Comparison of ENCODE assay signal across 8 cellular contexts in genomic region chr2:33599943-33600192, GRCh38. TPM values are rescaled to one million over a fixed set of nuclear protein-coding genes. Genes with fewer than 3 reads are reported as not detected.
DNase-seq lines count a peak whose midpoint lies in the region; ATAC-seq, FAIRE-seq and TF ChIP-seq lines count a peak whose summit lies in the region.

No MANE protein-coding gene starts in this region.

- H3K27ac ChIP-seq in K562 (ENCODE audit: extremely low read depth, low read depth, low read length) = peak overlapping the region; percentile 62
- peak overlapping the region; percentile 86 to 91 (median 88) for H3K27ac ChIP-seq in transverse colon

- peak; percentile 54 for FAIRE-seq in K562 (lab: Jason Lieb, UNC)

- H3K9me3 ChIP-seq in K562 (replicated peaks; ENCODE audit: control insufficient read depth, insufficient read depth, low read depth, low read length) (no peaks in the 10 kb centered on the region), transverse colon (no peaks in the 10 kb centered on the region)

- H3K9me3 Mint-ChIP-seq in activated naive CD4-positive, alpha-beta T cell treated with anti-CD3 and anti-CD28 coated beads for 36 hours = no peaks in the 10 kb centered on the region
- no peaks in the 10 kb centered on the region for H3K9me3 Mint-ChIP-seq in memory B cell

- H3K36me3 ChIP-seq in K562 (ENCODE audit: control insufficient read depth, insufficient read depth, low read length) = peaks cover 6% of the 10 kb centered on the region; the same call in 2 of the 3 replicates
- peaks cover 0 to 4% (median under 1%) of the 10 kb centered on the region in 4 donors for H3K36me3 ChIP-seq in transverse colon

- peak overlapping the region in 1 of 2 experiments; percentile 70; a peak in 2 of 4 replicates for H3K9ac ChIP-seq in K562 (ENCODE audit: insufficient read depth in 1 of 2, low read depth in 2 of 2, low read length in 2 of 2)

- H3K79me2 ChIP-seq in K562 (ENCODE audit: control insufficient read depth, insufficient read depth, low read length) = peaks cover 35% of the 10 kb centered on the region

- intact Hi-C loops in activated naive CD4-positive, alpha-beta T cell treated with anti-CD3 and anti-CD28 coated beads for 36 hours (cut with micrococcal nuclease) = loop anchor here (1.0 to 10.0 kb wide), 5 partner anchors 125 to 1538 kb away; partner anchors contain the start of genes BIRC6, SLC30A6 and SPAST
- intact Hi-C loops in K562 (cut with micrococcal nuclease) = no loop called here
- intact Hi-C loops in transverse colon (cut with DNase I; ENCODE audit: low total_unique reads) = no loop called here

- TF ChIP-seq EP300 in K562 (IDR thresholded peaks at IDR 0.05; ENCODE audit: low read length) = no peak
- TF ChIP-seq EP300 in transverse colon (IDR thresholded peaks at IDR 0.05; ENCODE audit: low read depth) = no peak

- TF ChIP-seq POLR2A in K562 (conservative IDR thresholded peaks at IDR 0.05) (no peak), transverse colon (IDR thresholded peaks at IDR 0.05) (no peak)

- no peak for ATAC-seq in K562
- no peak for ATAC-seq in memory B cell (ENCODE audit: low read depth)

- H3K27me3 ChIP-seq in K562 (ENCODE audit: control insufficient read depth in 2 of 2, insufficient read depth in 2 of 2, low read length in 2 of 2) = no peaks in the 10 kb centered on the region
- H3K27me3 ChIP-seq in transverse colon = no peaks in the 10 kb centered on the region

- peak overlapping the region; percentile 99 for H3K4me2 ChIP-seq in K562 (ENCODE audit: insufficient read depth, low read length)

- CTCF ChIA-PET in activated naive CD4-positive, alpha-beta T cell treated with anti-CD3 and anti-CD28 coated beads for 36 hours (lab: Charles Lee) = interaction anchor here (2.4 kb wide), 1 partner anchor 17 kb away, joined by 18 read pairs; no protein-coding TSS in a partner anchor
- CTCF ChIA-PET in K562 (lab: Yijun Ruan, JAX; ENCODE audit: low intra/inter-chr PET ratio) = no interaction called here

- no peaks in the 10 kb centered on the region for H4K20me1 ChIP-seq in K562 (replicated peaks; ENCODE audit: control insufficient read depth, insufficient read depth, low read length)

- no TSS peak for BruUV-seq in K562 (replicated peaks; lab: Mats Ljungman, UMichigan)

- H3K4me1 ChIP-seq in K562 (replicated peaks in 1 of 2; ENCODE audit: control insufficient read depth in 2 of 2, insufficient read depth in 2 of 2, low read length in 2 of 2) (peaks cover 0 to 11% of the 10 kb centered on the region in 2 experiments; a peak in 2 of 5 replicates), transverse colon (peaks cover 0 to 36% (median 13%) of the 10 kb centered on the region in 4 donors)

- H3K4me3 Mint-ChIP-seq in activated naive CD4-positive, alpha-beta T cell treated with anti-CD3 and anti-CD28 coated beads for 36 hours = peak overlapping the region; percentile 95
- peak overlapping the region; percentile 94 for H3K4me3 Mint-ChIP-seq in memory B cell

- peak overlapping the region; percentile 98 for H2AFZ ChIP-seq in K562 (ENCODE audit: low read depth, low read length)

- no peaks in the 10 kb centered on the region for H3K9me1 ChIP-seq in K562 (ENCODE audit: control insufficient read depth, insufficient read depth, low read length)

- TF ChIP-seq CTCF in K562 (IDR thresholded peaks at IDR 0.05 in 2 of 3, conservative IDR thresholded peaks at IDR 0.05 in 1 of 3; ENCODE audit: insufficient read depth in 2 of 3, low read depth in 1 of 3, low read length in 3 of 3) (no peak), transverse colon (IDR thresholded peaks at IDR 0.05) (no peak)

- H3K27me3 Mint-ChIP-seq in activated naive CD4-positive, alpha-beta T cell treated with anti-CD3 and anti-CD28 coated beads for 36 hours (ENCODE audit: low read depth) = no peaks in the 10 kb centered on the region
- no peaks in the 10 kb centered on the region for H3K27me3 Mint-ChIP-seq in memory B cell

- H3K27ac Mint-ChIP-seq in activated naive CD4-positive, alpha-beta T cell treated with anti-CD3 and anti-CD28 coated beads for 36 hours = peak overlapping the region; percentile 87
- H3K27ac Mint-ChIP-seq in memory B cell = peak overlapping the region; percentile 95

- H3K4me1 Mint-ChIP-seq in activated naive CD4-positive, alpha-beta T cell treated with anti-CD3 and anti-CD28 coated beads for 36 hours (ENCODE audit: low read depth) = peaks cover 19% of the 10 kb centered on the region
- peaks cover 19% of the 10 kb centered on the region for H3K4me1 Mint-ChIP-seq in memory B cell

- in situ Hi-C loops in K562 (cut with MboI) = loop anchor here (25.0 kb wide), 3 partner anchors 188 to 838 kb away; partner anchors contain the start of gene LTBP1
- in situ Hi-C loops in transverse colon (cut with MboI; ENCODE audit: low pct_ligation_motif_present in 1 of 4, low pct_unique_long_range_greater_than_20kb in 1 of 4, low sequenced_read_pairs in 3 of 4) = loop anchor here in 1 of 4 donors (25.0 kb wide), 1 partner anchor 563 kb away; no protein-coding TSS in a partner anchor

- DNase-seq in activated naive CD4-positive, alpha-beta T cell treated with anti-CD3 and anti-CD28 coated beads for 36 hours = no peak
- DNase-seq in activated naive CD4-positive, alpha-beta T cell (lab: John Stamatoyannopoulos, UW) = no peak
- no peak for DNase-seq in K562 (ENCODE audit: extremely low read depth in 1 of 4, low spot score in 3 of 4)
- no peak for DNase-seq in memory B cell (ENCODE audit: low spot score in 2 of 2)
- no peak for DNase-seq in transverse colon
- no peak for DNase-seq in T-helper 9 cell
- no peak for DNase-seq in activated CD4-positive, CD25-positive, alpha-beta regulatory T cell (lab: John Stamatoyannopoulos, UW)
- no peak for DNase-seq in retina

- WGBS in K562 (ENCODE audit: insufficient coverage, low coverage, missing lambda C conversion rate) = 13% methylated on average over 3 of the region's 3 CpGs
- 0 to 7% methylated on average over 3 of the region's 3 CpGs for WGBS in transverse colon (ENCODE audit: low coverage in 1 of 2), 2 donors

- POLR2A ChIA-PET in K562 (lab: Yijun Ruan, JAX) = interaction anchor here (0.8 to 1.1 kb wide), 3 partner anchors 8 to 24 kb away, joined by 3 read pairs; no protein-coding TSS in a partner anchor

- H3K36me3 Mint-ChIP-seq in activated naive CD4-positive, alpha-beta T cell treated with anti-CD3 and anti-CD28 coated beads for 36 hours (ENCODE audit: low read depth) = peaks cover 3% of the 10 kb centered on the region
- no peaks in the 10 kb centered on the region for H3K36me3 Mint-ChIP-seq in memory B cell

- no peak for TF ChIP-seq RAD21 in K562 (CRISPR knock-in tag; conservative IDR thresholded peaks at IDR 0.05 in 1 of 2, IDR thresholded peaks at IDR 0.05 in 1 of 2)

- H3K4me3 ChIP-seq in K562 (peak overlapping the region; percentile 96), transverse colon (peak overlapping the region in 3 of 4 donors; percentile 91 to 99 (median 95))

TF ChIP-seq in K562, 482 proteins besides CTCF, POLR2A, EP300 and RAD21 (continues in another document):
- TF ChIP-seq HNRNPK (IDR thresholded peaks at IDR 0.05; ENCODE audit: low read depth, low read length, poor library complexity, severe bottlenecking) (no peak), ZNF639 (CRISPR knock-in tag; conservative IDR thresholded peaks at IDR 0.05 in 1 of 2, IDR thresholded peaks at IDR 0.05 in 1 of 2) (0 out of 4 replicates have a peak, but pooled peaks of 1 of the 2 experiments have one; percentile 28)

RNA-seq across cellular contexts. Expression of gene FAM98A, which starts 0.8 kb away (rescaled TPM):
- 10 to 100 TPM; 45.4 to 46.1 TPM for total RNA-seq in activated naive CD4-positive, alpha-beta T cell treated with anti-CD3 and anti-CD28 coated beads for 36 hours
- total RNA-seq in K562 (2011; cell fraction: chromatin; rRNA removed; ENCODE audit: low replicate concordance) = 58.3 and 93.0 TPM in 2 replicates
- total RNA-seq in K562 (2011; cell fraction: nucleolus; rRNA removed) = 25.1 and 26.7 TPM in 2 replicates
- 40.6 and 44.9 TPM in 2 replicates for total RNA-seq in K562 (2011; cell fraction: nucleoplasm; rRNA removed)
- 23.5 and 26.0 TPM in 2 replicates for total RNA-seq in K562 (2014; rRNA removed)
- 44.6 and 45.7 TPM in 2 replicates for total RNA-seq in K562 (2014; rRNA removed; fragmentation: Illumina TruSeq; extraction: Trizol)
- total RNA-seq in K562 (2015; rRNA removed; fragmentation: Illumina TruSeq; extraction: Trizol) = 39.6 and 53.8 TPM in 2 replicates
- total RNA-seq in K562 (2021) = 56.1 and 59.7 TPM in 2 replicates
- polyA plus RNA-seq in K562 (2011; rRNA removed) = 80.1 and 114 TPM in 2 replicates
- polyA plus RNA-seq in K562 (2011; cell fraction: cytosol; rRNA removed) = 65.6 and 159 TPM in 2 replicates
- 30.4 and 45.6 TPM in 2 replicates for polyA plus RNA-seq in K562 (2011; cell fraction: nucleus; rRNA removed)
- 25.4 and 119 TPM in 2 replicates for polyA plus RNA-seq in K562 (2012)
- 238 and 308 TPM in 2 replicates for polyA plus RNA-seq in K562 (2014; fragmentation: Illumina TruSeq; extraction: Trizol)
- 10 to 100 TPM; 16.5 to 23.4 TPM for polyA plus RNA-seq in K562 (2014; fragmentation: Nextera tagmentation; extraction: Ambion mirVana)
- polyA plus RNA-seq in K562 (2014; rRNA removed) = 144 and 171 TPM in 2 replicates
- 140 and 173 TPM in 2 replicates for polyA minus RNA-seq in K562 (2011; rRNA and poly(A)+ RNA removed)
- polyA minus RNA-seq in K562 (2011; cell fraction: cytosol; rRNA and poly(A)+ RNA removed) = 51.4 and 53.0 TPM in 2 replicates
- 32.7 and 88.5 TPM in 2 replicates for polyA minus RNA-seq in K562 (2011; cell fraction: nucleus; rRNA and poly(A)+ RNA removed)
- 10 to 100 TPM; 13.1 to 30.3 (median 25.5) TPM for total RNA-seq in transverse colon
